Comparison of ENCODE assay signal across 8 cellular contexts in the genomic region with DNA sequence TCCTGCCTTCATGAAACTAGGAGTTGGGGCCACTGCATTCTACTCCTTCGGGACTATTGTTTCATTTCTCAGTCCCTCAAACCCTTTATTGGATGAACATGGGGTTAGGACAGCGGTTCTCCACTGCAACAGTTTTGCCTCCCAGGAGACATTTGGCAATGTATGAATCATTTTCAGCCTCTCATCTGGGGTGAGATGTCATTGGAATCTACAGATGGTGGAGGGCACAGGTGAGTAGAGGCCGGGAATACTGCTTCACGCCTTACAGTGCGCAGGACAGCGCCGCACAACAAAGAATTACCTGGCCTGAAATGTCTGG. TPM values are rescaled to one million over a fixed set of nuclear protein-coding genes. Genes with fewer than 3 reads are reported as not detected.
A peak's percentile ranks its signal among the peaks of the same experiment; 100 is the strongest.
DNase-seq lines count a peak whose midpoint lies in the region; ATAC-seq and TF ChIP-seq lines count a peak whose summit lies in the region.

No MANE protein-coding gene starts in this region.

- no peak for ATAC-seq in activated CD8-positive, alpha-beta T cell treated with anti-CD3 and anti-CD28 coated beads for 36 hours
- ATAC-seq in HG03442 (IDR thresholded peaks at IDR 0.05; ENCODE audit: unreplicated experiment) = no peak

- no peaks in the 10 kb centered on the region for H3K27me3 Mint-ChIP-seq in activated CD8-positive, alpha-beta T cell treated with anti-CD3 and anti-CD28 coated beads for 36 hours

- no peaks in the 10 kb centered on the region for H3K27me3 ChIP-seq in left ventricle myocardium inferior (ENCODE audit: low read depth)
- H3K27me3 ChIP-seq in skeletal muscle tissue (ENCODE audit: control insufficient read depth in 3 of 3, insufficient read depth in 3 of 3, low read length in 3 of 3) = no peaks in the 10 kb centered on the region

- CTCF ChIA-PET in HEK293 (lab: Yijun Ruan, JAX) = no interaction called here
- CTCF ChIA-PET in activated CD8-positive, alpha-beta T cell treated with anti-CD3 and anti-CD28 coated beads for 36 hours (lab: Charles Lee) = no interaction called here

- H3K9me3 Mint-ChIP-seq in activated CD8-positive, alpha-beta T cell treated with anti-CD3 and anti-CD28 coated beads for 36 hours = peaks cover 2% of the 10 kb centered on the region

- TF ChIP-seq CTCF in HEK293 (tag by site-specific recombination; IDR thresholded peaks at IDR 0.05) (no peak), left ventricle myocardium inferior (IDR thresholded peaks at IDR 0.05; ENCODE audit: borderline replicate concordance) (no peak)
- TF ChIP-seq CTCF in activated CD8-positive, alpha-beta T cell treated with anti-CD3 and anti-CD28 coated beads for 36 hours (IDR thresholded peaks at IDR 0.05) = no peak

- H3K27ac Mint-ChIP-seq in activated CD8-positive, alpha-beta T cell treated with anti-CD3 and anti-CD28 coated beads for 36 hours = peak overlapping the region; percentile 72

- intact Hi-C loops in activated CD8-positive, alpha-beta T cell treated with anti-CD3 and anti-CD28 coated beads for 36 hours (cut with micrococcal nuclease) = no loop called here
- intact Hi-C loops in left ventricle myocardium inferior (cut with micrococcal nuclease) = no loop called here

- H3K27ac ChIP-seq in HEK293 (ENCODE audit: extremely low read depth, low read depth, low read length) = peak overlapping the region; percentile 68
- H3K27ac ChIP-seq in left ventricle myocardium inferior (replicated peaks) = peak overlapping the region; percentile 92
- peak overlapping the region; percentile 86 for H3K27ac ChIP-seq in skeletal muscle tissue (ENCODE audit: low read depth, low read length)

- 0 out of 3 replicates have a peak, but pooled peaks cover 0 to 3% of the 10 kb centered on the region in 2 experiments for H3K36me3 ChIP-seq in HEK293 (ENCODE audit: control insufficient read depth in 2 of 2, insufficient read depth in 1 of 2, low read length in 2 of 2)
- H3K36me3 ChIP-seq in left ventricle myocardium inferior = no peaks in the 10 kb centered on the region
- no peaks in the 10 kb centered on the region for H3K36me3 ChIP-seq in skeletal muscle tissue (ENCODE audit: control insufficient read depth in 3 of 3, insufficient read depth in 3 of 3, low read length in 3 of 3)

- H3K4me1 Mint-ChIP-seq in activated CD8-positive, alpha-beta T cell treated with anti-CD3 and anti-CD28 coated beads for 36 hours (ENCODE audit: low read depth) = peaks cover 36% of the 10 kb centered on the region

- H3K9ac ChIP-seq in skeletal muscle tissue (ENCODE audit: low read depth in 1 of 3, low read length in 3 of 3) = peak overlapping the region; percentile 68 to 75 (median 74)

- 0 out of 2 replicates have a peak, but pooled peaks cover 3% of the 10 kb centered on the region for H3K4me1 ChIP-seq in HEK293 (ENCODE audit: control insufficient read depth, insufficient read depth, low read length)
- peaks cover 34% of the 10 kb centered on the region for H3K4me1 ChIP-seq in left ventricle myocardium inferior
- peaks cover 6 to 15% (median 8%) of the 10 kb centered on the region in 3 donors for H3K4me1 ChIP-seq in skeletal muscle tissue (ENCODE audit: control insufficient read depth in 3 of 3, insufficient read depth in 3 of 3, low read length in 3 of 3)

- H3K9me3 ChIP-seq in HEK293 (ENCODE audit: control insufficient read depth, insufficient read depth, low read depth, low read length) (no peaks in the 10 kb centered on the region), left ventricle myocardium inferior (replicated peaks) (no peaks in the 10 kb centered on the region), skeletal muscle tissue (ENCODE audit: control insufficient read depth in 3 of 3, low read length in 3 of 3) (no peaks in the 10 kb centered on the region)

- peaks cover 17% of the 10 kb centered on the region for H3K36me3 Mint-ChIP-seq in activated CD8-positive, alpha-beta T cell treated with anti-CD3 and anti-CD28 coated beads for 36 hours (ENCODE audit: low read depth)

- POLR2A ChIA-PET in HEK293 (lab: Yijun Ruan, JAX) = interaction anchor here (1.1 to 1.8 kb wide), 4 partner anchors 13 to 240 kb away, joined by 3 to 10 read pairs (median 4); a partner anchor contains a TSS
- POLR2A ChIA-PET in activated CD8-positive, alpha-beta T cell treated with anti-CD3 and anti-CD28 coated beads for 36 hours (lab: Charles Lee) = no interaction called here

- H3K4me3 ChIP-seq in HEK293 (ENCODE audit: low read depth, low read length) (peak overlapping the region; percentile 29), left ventricle myocardium inferior (peak overlapping the region; percentile 88), skeletal muscle tissue (ENCODE audit: low read length in 3 of 3) (peak overlapping the region; percentile 76 to 92 (median 79))

- no peak for DNase-seq in activated CD8-positive, alpha-beta T cell treated with anti-CD3 and anti-CD28 coated beads for 36 hours
- DNase-seq in left ventricle myocardium inferior = no peak
- no peak for DNase-seq in GDM1 (lab: John Stamatoyannopoulos, UW)
- no peak for DNase-seq in AG08396 (ENCODE audit: low spot score)
- no peak for DNase-seq in T-helper 9 cell

- H3K4me3 Mint-ChIP-seq in activated CD8-positive, alpha-beta T cell treated with anti-CD3 and anti-CD28 coated beads for 36 hours = peak overlapping the region; percentile 91

TF ChIP-seq in HEK293, 187 proteins besides CTCF, POLR2A, EP300 and RAD21:
- TF ChIP-seq BCL11A (tag by site-specific recombination; IDR thresholded peaks at IDR 0.05; ENCODE audit: low read depth) (0 out of 2 replicates have a peak, but pooled peaks have one; percentile 5), ZNF658 (tag by site-specific recombination; IDR thresholded peaks at IDR 0.05) (no peak), ZNF76 (tag by site-specific recombination; IDR thresholded peaks at IDR 0.05; ENCODE audit: borderline replicate concordance, low read depth) (no peak), ZNF311 (tag by site-specific recombination; IDR thresholded peaks at IDR 0.05; ENCODE audit: borderline replicate concordance) (no peak), SCRT2 (tag by site-specific recombination; IDR thresholded peaks at IDR 0.05) (peak; percentile 61), ZBTB17 (tag by site-specific recombination; IDR thresholded peaks at IDR 0.05) (no peak; the same call in 1 of the 2 replicates), KLF16 (tag by site-specific recombination; IDR thresholded peaks at IDR 0.05) (no peak), ZNF341 (tag by site-specific recombination; IDR thresholded peaks at IDR 0.05; ENCODE audit: low read depth) (no peak)
- TF ChIP-seq, protein P1, sequence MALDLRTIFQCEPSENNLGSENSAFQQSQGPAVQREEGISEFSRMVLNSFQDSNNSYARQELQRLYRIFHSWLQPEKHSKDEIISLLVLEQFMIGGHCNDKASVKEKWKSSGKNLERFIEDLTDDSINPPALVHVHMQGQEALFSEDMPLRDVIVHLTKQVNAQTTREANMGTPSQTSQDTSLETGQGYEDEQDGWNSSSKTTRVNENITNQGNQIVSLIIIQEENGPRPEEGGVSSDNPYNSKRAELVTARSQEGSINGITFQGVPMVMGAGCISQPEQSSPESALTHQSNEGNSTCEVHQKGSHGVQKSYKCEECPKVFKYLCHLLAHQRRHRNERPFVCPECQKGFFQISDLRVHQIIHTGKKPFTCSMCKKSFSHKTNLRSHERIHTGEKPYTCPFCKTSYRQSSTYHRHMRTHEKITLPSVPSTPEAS (tag by site-specific recombination; IDR thresholded peaks at IDR 0.05) = no peak
- TF ChIP-seq, protein P2, sequence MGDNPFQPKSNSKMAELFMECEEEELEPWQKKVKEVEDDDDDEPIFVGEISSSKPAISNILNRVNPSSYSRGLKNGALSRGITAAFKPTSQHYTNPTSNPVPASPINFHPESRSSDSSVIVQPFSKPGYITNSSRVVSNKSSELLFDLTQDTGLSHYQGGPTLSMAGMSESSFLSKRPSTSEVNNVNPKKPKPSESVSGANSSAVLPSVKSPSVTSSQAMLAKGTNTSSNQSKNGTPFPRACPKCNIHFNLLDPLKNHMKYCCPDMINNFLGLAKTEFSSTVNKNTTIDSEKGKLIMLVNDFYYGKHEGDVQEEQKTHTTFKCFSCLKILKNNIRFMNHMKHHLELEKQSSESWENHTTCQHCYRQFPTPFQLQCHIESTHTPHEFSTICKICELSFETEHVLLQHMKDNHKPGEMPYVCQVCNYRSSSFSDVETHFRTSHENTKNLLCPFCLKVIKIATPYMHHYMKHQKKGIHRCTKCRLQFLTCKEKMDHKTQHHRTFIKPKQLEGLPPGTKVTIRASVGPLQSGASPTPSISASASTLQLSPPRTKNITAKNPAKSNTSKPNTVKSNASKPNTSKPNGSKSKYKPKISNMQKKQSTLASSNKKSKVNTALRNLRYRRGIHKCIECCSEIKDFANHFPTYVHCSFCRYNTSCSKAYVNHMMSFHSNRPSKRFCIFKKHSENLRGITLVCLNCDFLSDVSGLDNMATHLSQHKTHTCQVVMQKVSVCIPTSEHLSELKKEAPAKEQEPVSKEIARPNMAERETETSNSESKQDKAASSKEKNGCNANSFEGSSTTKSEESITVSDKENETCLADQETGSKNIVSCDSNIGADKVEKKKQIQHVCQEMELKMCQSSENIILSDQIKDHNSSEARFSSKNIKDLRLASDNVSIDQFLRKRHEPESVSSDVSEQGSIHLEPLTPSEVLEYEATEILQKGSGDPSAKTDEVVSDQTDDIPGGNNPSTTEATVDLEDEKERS (tag by site-specific recombination; IDR thresholded peaks at IDR 0.05) = no peak
TF ChIP-seq in HEK293: peak in this region for 2.

RNA-seq across cellular contexts. Expression of a gene that starts 0.6 kb away (rescaled TPM):
- total RNA-seq in activated CD8-positive, alpha-beta T cell treated with anti-CD3 and anti-CD28 coated beads for 36 hours = 10 to 100 TPM; 30.2 to 33.1 TPM
- total RNA-seq in left ventricle myocardium inferior (5.7 TPM), skeletal muscle tissue (7.8 TPM)

Comparison
In these comparisons a context has a peak if more than half of its experiments do, and no peak if none do; other contexts are left out.
1. H3K4me3 ChIP-seq: peak in every context shown above with its lines; median percentile 88 in left ventricle myocardium inferior; 79 in skeletal muscle tissue; 29 in HEK293.